In genomic region chr1:18865176-18865575, GRCh38 we compare ENCODE assay signal across 38 cellular contexts. TPM values are rescaled to one million over a fixed set of nuclear protein-coding genes. Genes with fewer than 3 reads are reported as not detected.
"Had no signal": no experiment of that assay in that cellular context is flagged by ENCODE, and none has a peak within 500 bp of the region (broad histone marks: within the 10 kb centered on the region; RNA-seq: fewer than 3 reads in every experiment).

No MANE protein-coding gene starts in this region.

- DNase-seq: activated B cell treated with CpG ODN at 0.5 μM for 24 hours; activated CD4-positive, alpha-beta memory T cell treated with anti-CD3 and anti-CD28 coated beads for 36 hours; activated CD4-positive, alpha-beta T cell treated with anti-CD3 and anti-CD28 coated beads for 4 hours; activated CD4-positive, alpha-beta T cell treated with anti-CD3 and anti-CD28 coated beads, Interleukin-2, amount 10 ng/mL, durations not matched to agents 24 days and 14 days; activated CD4-positive, alpha-beta T cell treated with anti-CD3 and anti-CD28 coated beads, Interleukin-2, amount 50 U/mL, for 1 hour; activated CD4-positive, alpha-beta T cell treated with anti-CD3 and anti-CD28 coated beads, Interleukin-2, amount 50 U/mL, for 4 hours; activated CD4-positive, CD25-positive, alpha-beta regulatory T cell treated with anti-CD3 and anti-CD28 coated beads, Interleukin-2, amount 50 U/mL, for 72 hours; activated CD8-positive, alpha-beta memory T cell treated with anti-CD3 and anti-CD28 coated beads, Interleukin-2, amount 50 U/mL, for 4 hours; activated CD8-positive, alpha-beta T cell treated with anti-CD3 and anti-CD28 coated beads for 36 hours; activated effector memory CD4-positive, alpha-beta T cell treated with anti-CD3 and anti-CD28 coated beads, Interleukin-2, amount 50 U/mL, for 16 hours; activated gamma-delta T cell treated with Interleukin-2 at 50 U/mL for 16 hours; activated naive CD4-positive, alpha-beta T cell; activated naive CD4-positive, alpha-beta T cell treated with anti-CD3 and anti-CD28 coated beads for 36 hours; activated naive CD4-positive, alpha-beta T cell treated with anti-CD3 and anti-CD28 coated beads, Interleukin-2, amount 50 U/mL, for 16 hours; activated naive CD8-positive, alpha-beta T cell treated with anti-CD3 and anti-CD28 coated beads for 36 hours; activated T-cell treated with anti-CD3 and anti-CD28 coated beads for 4 hours; activated T-cell treated with anti-CD3 and anti-CD28 coated beads, Interleukin-2, amount 50 U/mL, for 1 hour; activated T-cell treated with anti-CD3 and anti-CD28 coated beads, Interleukin-2, amount 50 U/mL, for 4 hours; activated T-cell treated with anti-CD3 and anti-CD28 coated beads, Interleukin-2, amount 50 U/mL, for 72 hours; amygdala; anterior cingulate cortex; body of pancreas; brain microvascular endothelial cell; central memory CD4-positive, alpha-beta T cell; T-helper 1 cell; T-helper 2 cell; T-helper 9 cell had no signal

- H3K36me3 ChIP-seq: brain microvascular endothelial cell, breast epithelium had no signal

- H3K4me3 Mint-ChIP-seq: activated B cell treated with CpG ODN at 0.5 μM for 24 hours; activated CD4-positive, alpha-beta memory T cell treated with anti-CD3 and anti-CD28 coated beads for 36 hours; activated CD4-positive, alpha-beta T cell treated with anti-CD3 and anti-CD28 coated beads, Interleukin-2, amount 10 ng/mL, durations not matched to agents 24 days and 14 days; activated CD8-positive, alpha-beta T cell treated with anti-CD3 and anti-CD28 coated beads for 36 hours; activated naive CD4-positive, alpha-beta T cell treated with anti-CD3 and anti-CD28 coated beads for 36 hours; activated naive CD8-positive, alpha-beta T cell treated with anti-CD3 and anti-CD28 coated beads for 36 hours; activated T-cell treated with anti-CD3 and anti-CD28 coated beads, Interleukin-2, amount 50 U/mL, for 4 hours; activated T-cell treated with anti-CD3 and anti-CD28 coated beads, Interleukin-2, amount 50 U/mL, for 72 hours; activated T-helper 1 cell treated with anti-CD3 and anti-CD28 coated beads, Interleukin-12 subunit alpha, Interleukin-12 subunit beta, Interleukin-2, Interleukin-4 antibody, amounts not matched to agents 30 ng/mL and 10 ng/mL and 1 ng/mL, durations not matched to agents 14 hours and 24 hours and 36 hours; activated T-helper 17 cell treated with anti-CD3 and anti-CD28 coated beads, Interleukin-2, amount 50 U/mL, for 72 hours; T-helper 1 cell treated with Interleukin-12 subunit alpha and Interleukin-12 subunit beta and Interleukin-4 antibody, amounts not matched to agents 30 μg/mL and 1 μg/mL, for 36 hours; T-helper 2 cell treated with Interferon-gamma antibody and Interleukin-4, amounts not matched to agents 5 μg/mL and 100 μg/mL, for 36 hours had no signal

- H3K27me3 ChIP-seq: body of pancreas, brain microvascular endothelial cell, breast epithelium had no signal

- H3K4me1 ChIP-seq: breast epithelium had no signal

- ATAC-seq: activated CD8-positive, alpha-beta T cell treated with anti-CD3 and anti-CD28 coated beads for 36 hours; activated naive CD4-positive, alpha-beta T cell treated with anti-CD3 and anti-CD28 coated beads, Interleukin-2, amount 50 U/mL, for 72 hours; activated T-cell treated with anti-CD3 and anti-CD28 coated beads, Interleukin-2, amount 50 U/mL, for 4 hours; activated T-cell treated with anti-CD3 and anti-CD28 coated beads, Interleukin-2, amount 50 U/mL, for 72 hours; activated T-helper 17 cell treated with anti-CD3 and anti-CD28 coated beads, Interleukin-2, amount 50 U/mL, for 72 hours; body of pancreas had no signal

- H3K36me3 Mint-ChIP-seq: activated CD4-positive, alpha-beta memory T cell treated with anti-CD3 and anti-CD28 coated beads for 36 hours; activated naive CD4-positive, alpha-beta T cell treated with anti-CD3 and anti-CD28 coated beads, Interleukin-2, amount 50 U/mL, for 72 hours; activated naive CD8-positive, alpha-beta T cell treated with anti-CD3 and anti-CD28 coated beads for 36 hours had no signal

- H3K27ac ChIP-seq: body of pancreas, brain microvascular endothelial cell, breast epithelium, VCaP had no signal

- H3K4me3 ChIP-seq: body of pancreas, breast epithelium had no signal

- H3K4me1 Mint-ChIP-seq: activated B cell treated with CpG ODN at 0.5 μM for 24 hours; activated CD4-positive, alpha-beta T cell treated with anti-CD3 and anti-CD28 coated beads, Interleukin-2, amount 10 ng/mL, durations not matched to agents 24 days and 14 days; activated naive CD8-positive, alpha-beta T cell treated with anti-CD3 and anti-CD28 coated beads for 36 hours; activated T-helper 17 cell treated with anti-CD3 and anti-CD28 coated beads, Interleukin-2, amount 50 U/mL, for 72 hours had no signal

- H3K9me3 Mint-ChIP-seq: activated B cell treated with CpG ODN at 0.5 μM for 24 hours; activated CD4-positive, alpha-beta memory T cell treated with anti-CD3 and anti-CD28 coated beads for 36 hours; activated CD4-positive, alpha-beta T cell treated with anti-CD3 and anti-CD28 coated beads, Interleukin-2, amount 10 ng/mL, durations not matched to agents 24 days and 14 days; activated CD8-positive, alpha-beta T cell treated with anti-CD3 and anti-CD28 coated beads for 36 hours; activated naive CD4-positive, alpha-beta T cell treated with anti-CD3 and anti-CD28 coated beads for 36 hours; activated naive CD4-positive, alpha-beta T cell treated with anti-CD3 and anti-CD28 coated beads, Interleukin-2, amount 50 U/mL, for 72 hours; activated naive CD8-positive, alpha-beta T cell treated with anti-CD3 and anti-CD28 coated beads for 36 hours; activated T-cell treated with anti-CD3 and anti-CD28 coated beads, Interleukin-2, amount 50 U/mL, for 4 hours; activated T-cell treated with anti-CD3 and anti-CD28 coated beads, Interleukin-2, amount 50 U/mL, for 72 hours; activated T-helper 1 cell treated with anti-CD3 and anti-CD28 coated beads, Interleukin-12 subunit alpha, Interleukin-12 subunit beta, Interleukin-2, Interleukin-4 antibody, amounts not matched to agents 30 ng/mL and 10 ng/mL and 1 ng/mL, durations not matched to agents 14 hours and 24 hours and 36 hours; activated T-helper 17 cell treated with anti-CD3 and anti-CD28 coated beads, Interleukin-2, amount 50 U/mL, for 72 hours; T-helper 1 cell treated with Interleukin-12 subunit alpha and Interleukin-12 subunit beta and Interleukin-4 antibody, amounts not matched to agents 30 μg/mL and 1 μg/mL, for 36 hours; T-helper 2 cell treated with Interferon-gamma antibody and Interleukin-4, amounts not matched to agents 5 μg/mL and 100 μg/mL, for 36 hours had no signal

- H3K27ac Mint-ChIP-seq: activated B cell treated with CpG ODN at 0.5 μM for 24 hours; activated CD4-positive, alpha-beta memory T cell treated with anti-CD3 and anti-CD28 coated beads for 36 hours; activated CD4-positive, alpha-beta T cell treated with anti-CD3 and anti-CD28 coated beads, Interleukin-2, amount 10 ng/mL, durations not matched to agents 24 days and 14 days; activated CD8-positive, alpha-beta T cell treated with anti-CD3 and anti-CD28 coated beads for 36 hours; activated naive CD4-positive, alpha-beta T cell treated with anti-CD3 and anti-CD28 coated beads for 36 hours; activated naive CD4-positive, alpha-beta T cell treated with anti-CD3 and anti-CD28 coated beads, Interleukin-2, amount 50 U/mL, for 72 hours; activated naive CD8-positive, alpha-beta T cell treated with anti-CD3 and anti-CD28 coated beads for 36 hours; activated T-cell treated with anti-CD3 and anti-CD28 coated beads, Interleukin-2, amount 50 U/mL, for 72 hours; activated T-helper 1 cell treated with anti-CD3 and anti-CD28 coated beads, Interleukin-12 subunit alpha, Interleukin-12 subunit beta, Interleukin-2, Interleukin-4 antibody, amounts not matched to agents 30 ng/mL and 10 ng/mL and 1 ng/mL, durations not matched to agents 14 hours and 24 hours and 36 hours; activated T-helper 17 cell treated with anti-CD3 and anti-CD28 coated beads, Interleukin-2, amount 50 U/mL, for 72 hours; T-helper 1 cell treated with Interleukin-12 subunit alpha and Interleukin-12 subunit beta and Interleukin-4 antibody, amounts not matched to agents 30 μg/mL and 1 μg/mL, for 36 hours; T-helper 2 cell treated with Interferon-gamma antibody and Interleukin-4, amounts not matched to agents 5 μg/mL and 100 μg/mL, for 36 hours had no signal

- H3K9me3 ChIP-seq: body of pancreas, breast epithelium had no signal

RNA-seq across cellular contexts. Expression of gene TAS1R2, which starts 5.7 kb away (rescaled TPM):
- total RNA-seq: activated B cell treated with CpG ODN at 0.5 μM for 24 hours; activated CD4-positive, alpha-beta memory T cell treated with anti-CD3 and anti-CD28 coated beads for 36 hours; activated CD4-positive, alpha-beta T cell treated with anti-CD3 and anti-CD28 coated beads, Interleukin-2, amount 10 ng/mL, durations not matched to agents 24 days and 14 days; activated CD8-positive, alpha-beta memory T cell treated with anti-CD3 and anti-CD28 coated beads for 36 hours; activated CD8-positive, alpha-beta T cell treated with anti-CD3 and anti-CD28 coated beads for 36 hours; activated naive CD4-positive, alpha-beta T cell treated with anti-CD3 and anti-CD28 coated beads for 36 hours; activated naive CD4-positive, alpha-beta T cell treated with anti-CD3 and anti-CD28 coated beads, Interleukin-2, amount 50 U/mL, for 72 hours; activated naive CD8-positive, alpha-beta T cell treated with anti-CD3 and anti-CD28 coated beads for 36 hours; activated T-cell treated with anti-CD3 and anti-CD28 coated beads, Interleukin-2, amount 50 U/mL, for 4 hours; activated T-cell treated with anti-CD3 and anti-CD28 coated beads, Interleukin-2, amount 50 U/mL, for 72 hours; activated T-helper 1 cell treated with anti-CD3 and anti-CD28 coated beads, Interleukin-12 subunit alpha, Interleukin-12 subunit beta, Interleukin-2, Interleukin-4 antibody, amounts not matched to agents 30 ng/mL and 10 ng/mL and 1 ng/mL, durations not matched to agents 14 hours and 24 hours and 36 hours; activated T-helper 17 cell treated with anti-CD3 and anti-CD28 coated beads, Interleukin-2, amount 50 U/mL, for 72 hours; astrocyte; body of pancreas; breast epithelium; cardiac septum; cerebellum had no signal
